ENCODE assay signal across 1 cellular context in the genomic region with DNA sequence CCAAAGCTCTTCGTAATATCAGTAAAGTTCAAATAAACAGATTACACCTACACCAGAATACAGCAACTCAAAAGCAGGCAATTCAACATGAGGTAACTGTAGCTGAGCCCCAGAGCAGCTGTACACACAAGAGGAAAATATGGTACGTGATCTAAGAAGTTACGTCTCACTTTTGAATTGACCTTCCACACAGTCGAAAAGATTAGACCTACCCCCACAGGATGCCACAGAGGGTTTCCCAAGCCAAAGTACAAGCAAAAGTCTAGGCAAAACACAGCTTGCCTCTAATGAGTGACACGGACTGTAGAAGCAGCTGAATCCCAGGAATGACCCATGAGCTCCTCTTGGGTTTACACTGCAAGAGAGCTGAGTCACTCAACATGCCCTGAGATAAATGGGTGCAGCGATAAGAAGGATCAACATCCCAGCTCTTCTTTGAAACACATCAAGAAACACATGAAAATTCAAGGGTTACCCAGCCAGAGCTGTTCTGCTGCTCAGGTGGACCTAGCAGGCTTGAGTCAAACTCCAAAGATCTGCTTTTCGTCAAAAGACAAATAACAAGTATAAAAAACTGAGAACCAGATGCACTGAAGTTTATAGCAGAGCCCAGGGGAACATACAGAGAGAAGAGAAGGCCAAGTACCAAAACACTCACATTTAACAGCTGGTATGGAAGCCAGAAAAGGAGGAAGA.
A peak's percentile ranks its signal among the peaks of the same experiment; 100 is the strongest.
TF ChIP-seq lines count a peak whose summit lies in the region.

No MANE protein-coding gene starts in this region.

TF ChIP-seq in K562, 482 proteins besides CTCF, POLR2A, EP300 and RAD21 (continued from another document and continues in another):
- TF ChIP-seq, protein P1, sequence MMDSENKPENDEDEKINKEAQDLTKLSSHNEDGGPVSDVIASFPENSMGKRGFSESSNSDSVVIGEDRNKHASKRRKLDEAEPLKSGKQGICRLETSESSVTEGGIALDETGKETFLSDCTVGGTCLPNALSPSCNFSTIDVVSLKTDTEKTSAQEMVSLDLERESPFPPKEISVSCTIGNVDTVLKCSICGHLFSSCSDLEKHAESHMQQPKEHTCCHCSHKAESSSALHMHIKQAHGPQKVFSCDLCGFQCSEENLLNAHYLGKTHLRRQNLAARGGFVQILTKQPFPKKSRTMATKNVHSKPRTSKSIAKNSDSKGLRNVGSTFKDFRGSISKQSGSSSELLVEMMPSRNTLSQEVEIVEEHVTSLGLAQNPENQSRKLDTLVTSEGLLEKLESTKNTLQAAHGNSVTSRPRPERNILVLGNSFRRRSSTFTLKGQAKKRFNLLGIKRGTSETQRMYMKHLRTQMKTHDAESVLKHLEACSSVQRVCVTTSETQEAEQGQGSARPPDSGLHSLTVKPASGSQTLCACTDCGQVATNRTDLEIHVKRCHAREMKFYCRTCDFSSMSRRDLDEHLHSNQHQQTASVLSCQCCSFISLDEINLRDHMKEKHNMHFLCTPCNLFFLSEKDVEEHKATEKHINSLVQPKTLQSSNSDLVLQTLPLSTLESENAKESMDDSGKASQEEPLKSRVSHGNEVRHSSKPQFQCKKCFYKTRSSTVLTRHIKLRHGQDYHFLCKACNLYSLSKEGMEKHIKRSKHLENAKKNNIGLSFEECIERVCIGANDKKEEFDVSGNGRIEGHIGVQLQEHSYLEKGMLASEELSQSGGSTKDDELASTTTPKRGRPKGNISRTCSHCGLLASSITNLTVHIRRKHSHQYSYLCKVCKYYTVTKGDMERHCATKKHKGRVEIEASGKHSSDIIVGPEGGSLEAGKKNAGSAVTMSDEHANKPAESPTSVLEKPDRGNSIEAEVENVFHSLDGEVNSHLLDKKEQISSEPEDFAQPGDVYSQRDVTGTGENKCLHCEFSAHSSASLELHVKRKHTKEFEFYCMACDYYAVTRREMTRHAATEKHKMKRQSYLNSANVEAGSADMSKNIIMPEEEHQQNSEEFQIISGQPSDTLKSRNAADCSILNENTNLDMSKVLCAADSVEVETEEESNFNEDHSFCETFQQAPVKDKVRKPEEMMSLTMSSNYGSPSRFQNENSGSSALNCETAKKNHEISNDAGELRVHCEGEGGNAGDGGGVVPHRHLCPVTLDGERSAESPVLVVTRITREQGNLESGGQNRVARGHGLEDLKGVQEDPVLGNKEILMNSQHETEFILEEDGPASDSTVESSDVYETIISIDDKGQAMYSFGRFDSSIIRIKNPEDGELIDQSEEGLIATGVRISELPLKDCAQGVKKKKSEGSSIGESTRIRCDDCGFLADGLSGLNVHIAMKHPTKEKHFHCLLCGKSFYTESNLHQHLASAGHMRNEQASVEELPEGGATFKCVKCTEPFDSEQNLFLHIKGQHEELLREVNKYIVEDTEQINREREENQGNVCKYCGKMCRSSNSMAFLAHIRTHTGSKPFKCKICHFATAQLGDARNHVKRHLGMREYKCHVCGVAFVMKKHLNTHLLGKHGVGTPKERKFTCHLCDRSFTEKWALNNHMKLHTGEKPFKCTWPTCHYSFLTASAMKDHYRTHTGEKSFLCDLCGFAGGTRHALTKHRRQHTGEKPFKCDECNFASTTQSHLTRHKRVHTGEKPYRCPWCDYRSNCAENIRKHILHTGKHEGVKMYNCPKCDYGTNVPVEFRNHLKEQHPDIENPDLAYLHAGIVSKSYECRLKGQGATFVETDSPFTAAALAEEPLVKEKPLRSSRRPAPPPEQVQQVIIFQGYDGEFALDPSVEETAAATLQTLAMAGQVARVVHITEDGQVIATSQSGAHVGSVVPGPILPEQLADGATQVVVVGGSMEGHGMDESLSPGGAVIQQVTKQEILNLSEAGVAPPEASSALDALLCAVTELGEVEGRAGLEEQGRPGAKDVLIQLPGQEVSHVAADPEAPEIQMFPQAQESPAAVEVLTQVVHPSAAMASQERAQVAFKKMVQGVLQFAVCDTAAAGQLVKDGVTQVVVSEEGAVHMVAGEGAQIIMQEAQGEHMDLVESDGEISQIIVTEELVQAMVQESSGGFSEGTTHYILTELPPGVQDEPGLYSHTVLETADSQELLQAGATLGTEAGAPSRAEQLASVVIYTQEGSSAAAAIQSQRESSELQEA (IDR thresholded peaks at IDR 0.05; ENCODE audit: low read depth) = no peak
- peak; percentile 73; the same call in 1 of the 2 replicates for TF ChIP-seq ZBED1 (IDR thresholded peaks at IDR 0.05)
- TF ChIP-seq, protein P2, sequence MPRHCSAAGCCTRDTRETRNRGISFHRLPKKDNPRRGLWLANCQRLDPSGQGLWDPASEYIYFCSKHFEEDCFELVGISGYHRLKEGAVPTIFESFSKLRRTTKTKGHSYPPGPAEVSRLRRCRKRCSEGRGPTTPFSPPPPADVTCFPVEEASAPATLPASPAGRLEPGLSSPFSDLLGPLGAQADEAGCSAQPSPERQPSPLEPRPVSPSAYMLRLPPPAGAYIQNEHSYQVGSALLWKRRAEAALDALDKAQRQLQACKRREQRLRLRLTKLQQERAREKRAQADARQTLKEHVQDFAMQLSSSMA (CRISPR knock-in tag; IDR thresholded peaks at IDR 0.05) = no peak
- TF ChIP-seq, protein P3, sequence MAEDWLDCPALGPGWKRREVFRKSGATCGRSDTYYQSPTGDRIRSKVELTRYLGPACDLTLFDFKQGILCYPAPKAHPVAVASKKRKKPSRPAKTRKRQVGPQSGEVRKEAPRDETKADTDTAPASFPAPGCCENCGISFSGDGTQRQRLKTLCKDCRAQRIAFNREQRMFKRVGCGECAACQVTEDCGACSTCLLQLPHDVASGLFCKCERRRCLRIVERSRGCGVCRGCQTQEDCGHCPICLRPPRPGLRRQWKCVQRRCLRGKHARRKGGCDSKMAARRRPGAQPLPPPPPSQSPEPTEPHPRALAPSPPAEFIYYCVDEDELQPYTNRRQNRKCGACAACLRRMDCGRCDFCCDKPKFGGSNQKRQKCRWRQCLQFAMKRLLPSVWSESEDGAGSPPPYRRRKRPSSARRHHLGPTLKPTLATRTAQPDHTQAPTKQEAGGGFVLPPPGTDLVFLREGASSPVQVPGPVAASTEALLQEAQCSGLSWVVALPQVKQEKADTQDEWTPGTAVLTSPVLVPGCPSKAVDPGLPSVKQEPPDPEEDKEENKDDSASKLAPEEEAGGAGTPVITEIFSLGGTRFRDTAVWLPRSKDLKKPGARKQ (CRISPR knock-in tag; IDR thresholded peaks at IDR 0.05) = peak; percentile 70; the same call in 1 of the 2 replicates
- TF ChIP-seq DACH1 (IDR thresholded peaks at IDR 0.05; ENCODE audit: partially characterized antibody) = peak; percentile 66
- peak; percentile 90 for TF ChIP-seq MTA3 (IDR thresholded peaks at IDR 0.05; ENCODE audit: borderline replicate concordance)
- TF ChIP-seq TBP (optimal IDR thresholded peaks at IDR 0.05; ENCODE audit: low read depth, low read length) = peak; percentile 27
- no peak; the same call in 1 of the 2 replicates for TF ChIP-seq ZNF239 (CRISPR knock-in tag; IDR thresholded peaks at IDR 0.05)
- no peak for TF ChIP-seq ZNF165 (CRISPR knock-in tag; IDR thresholded peaks at IDR 0.05; ENCODE audit: borderline replicate concordance)
- TF ChIP-seq RB1 (IDR thresholded peaks at IDR 0.05; ENCODE audit: low read depth) = peak; percentile 17; the same call in 1 of the 2 replicates
- TF ChIP-seq NFATC3 (IDR thresholded peaks at IDR 0.05) = peak; percentile 26; the same call in 1 of the 2 replicates
- TF ChIP-seq HIVEP1 (CRISPR knock-in tag; IDR thresholded peaks at IDR 0.05) = no peak
- peak; percentile 63 to 96 for TF ChIP-seq RCOR1 (IDR thresholded peaks at IDR 0.05; ENCODE audit: borderline replicate concordance in 1 of 2, low read depth in 2 of 2, low read length in 2 of 2)
- peak; percentile 56 for TF ChIP-seq EP400 (IDR thresholded peaks at IDR 0.05)
- TF ChIP-seq, protein P4, sequence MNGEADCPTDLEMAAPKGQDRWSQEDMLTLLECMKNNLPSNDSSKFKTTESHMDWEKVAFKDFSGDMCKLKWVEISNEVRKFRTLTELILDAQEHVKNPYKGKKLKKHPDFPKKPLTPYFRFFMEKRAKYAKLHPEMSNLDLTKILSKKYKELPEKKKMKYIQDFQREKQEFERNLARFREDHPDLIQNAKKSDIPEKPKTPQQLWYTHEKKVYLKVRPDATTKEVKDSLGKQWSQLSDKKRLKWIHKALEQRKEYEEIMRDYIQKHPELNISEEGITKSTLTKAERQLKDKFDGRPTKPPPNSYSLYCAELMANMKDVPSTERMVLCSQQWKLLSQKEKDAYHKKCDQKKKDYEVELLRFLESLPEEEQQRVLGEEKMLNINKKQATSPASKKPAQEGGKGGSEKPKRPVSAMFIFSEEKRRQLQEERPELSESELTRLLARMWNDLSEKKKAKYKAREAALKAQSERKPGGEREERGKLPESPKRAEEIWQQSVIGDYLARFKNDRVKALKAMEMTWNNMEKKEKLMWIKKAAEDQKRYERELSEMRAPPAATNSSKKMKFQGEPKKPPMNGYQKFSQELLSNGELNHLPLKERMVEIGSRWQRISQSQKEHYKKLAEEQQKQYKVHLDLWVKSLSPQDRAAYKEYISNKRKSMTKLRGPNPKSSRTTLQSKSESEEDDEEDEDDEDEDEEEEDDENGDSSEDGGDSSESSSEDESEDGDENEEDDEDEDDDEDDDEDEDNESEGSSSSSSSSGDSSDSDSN (IDR thresholded peaks at IDR 0.05; ENCODE audit: borderline replicate concordance in 1 of 2, low read depth in 2 of 2, low read length in 2 of 2) = no peak
- peak; percentile 74 for TF ChIP-seq MEIS2 (IDR thresholded peaks at IDR 0.05; ENCODE audit: partially characterized antibody)
- TF ChIP-seq COPS2 (conservative IDR thresholded peaks at IDR 0.05) = no peak
- TF ChIP-seq, protein P5, sequence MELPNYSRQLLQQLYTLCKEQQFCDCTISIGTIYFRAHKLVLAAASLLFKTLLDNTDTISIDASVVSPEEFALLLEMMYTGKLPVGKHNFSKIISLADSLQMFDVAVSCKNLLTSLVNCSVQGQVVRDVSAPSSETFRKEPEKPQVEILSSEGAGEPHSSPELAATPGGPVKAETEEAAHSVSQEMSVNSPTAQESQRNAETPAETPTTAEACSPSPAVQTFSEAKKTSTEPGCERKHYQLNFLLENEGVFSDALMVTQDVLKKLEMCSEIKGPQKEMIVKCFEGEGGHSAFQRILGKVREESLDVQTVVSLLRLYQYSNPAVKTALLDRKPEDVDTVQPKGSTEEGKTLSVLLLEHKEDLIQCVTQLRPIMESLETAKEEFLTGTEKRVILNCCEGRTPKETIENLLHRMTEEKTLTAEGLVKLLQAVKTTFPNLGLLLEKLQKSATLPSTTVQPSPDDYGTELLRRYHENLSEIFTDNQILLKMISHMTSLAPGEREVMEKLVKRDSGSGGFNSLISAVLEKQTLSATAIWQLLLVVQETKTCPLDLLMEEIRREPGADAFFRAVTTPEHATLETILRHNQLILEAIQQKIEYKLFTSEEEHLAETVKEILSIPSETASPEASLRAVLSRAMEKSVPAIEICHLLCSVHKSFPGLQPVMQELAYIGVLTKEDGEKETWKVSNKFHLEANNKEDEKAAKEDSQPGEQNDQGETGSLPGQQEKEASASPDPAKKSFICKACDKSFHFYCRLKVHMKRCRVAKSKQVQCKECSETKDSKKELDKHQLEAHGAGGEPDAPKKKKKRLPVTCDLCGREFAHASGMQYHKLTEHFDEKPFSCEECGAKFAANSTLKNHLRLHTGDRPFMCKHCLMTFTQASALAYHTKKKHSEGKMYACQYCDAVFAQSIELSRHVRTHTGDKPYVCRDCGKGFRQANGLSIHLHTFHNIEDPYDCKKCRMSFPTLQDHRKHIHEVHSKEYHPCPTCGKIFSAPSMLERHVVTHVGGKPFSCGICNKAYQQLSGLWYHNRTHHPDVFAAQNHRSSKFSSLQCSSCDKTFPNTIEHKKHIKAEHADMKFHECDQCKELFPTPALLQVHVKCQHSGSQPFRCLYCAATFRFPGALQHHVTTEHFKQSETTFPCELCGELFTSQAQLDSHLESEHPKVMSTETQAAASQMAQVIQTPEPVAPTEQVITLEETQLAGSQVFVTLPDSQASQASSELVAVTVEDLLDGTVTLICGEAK (IDR thresholded peaks at IDR 0.05) = peak; percentile 68
- TF ChIP-seq, protein P5 (CRISPR knock-in tag; IDR thresholded peaks at IDR 0.05) = no peak
- 0 out of 2 replicates have a peak, but pooled peaks have one; percentile 20 for TF ChIP-seq ZNF830 (CRISPR knock-in tag; IDR thresholded peaks at IDR 0.05)
- TF ChIP-seq NFE2 (IDR thresholded peaks at IDR 0.05; ENCODE audit: low read depth) = peak; percentile 99
- TF ChIP-seq TRIM24 (IDR thresholded peaks at IDR 0.05) = peak; percentile 37 to 50; a peak in 3 of 4 replicates
- no peak for TF ChIP-seq ZNF217 (CRISPR knock-in tag; IDR thresholded peaks at IDR 0.05)
- TF ChIP-seq PHTF2 (CRISPR knock-in tag; IDR thresholded peaks at IDR 0.05) = 0 out of 2 replicates have a peak, but pooled peaks have one; percentile 13
- TF ChIP-seq, protein P6, sequence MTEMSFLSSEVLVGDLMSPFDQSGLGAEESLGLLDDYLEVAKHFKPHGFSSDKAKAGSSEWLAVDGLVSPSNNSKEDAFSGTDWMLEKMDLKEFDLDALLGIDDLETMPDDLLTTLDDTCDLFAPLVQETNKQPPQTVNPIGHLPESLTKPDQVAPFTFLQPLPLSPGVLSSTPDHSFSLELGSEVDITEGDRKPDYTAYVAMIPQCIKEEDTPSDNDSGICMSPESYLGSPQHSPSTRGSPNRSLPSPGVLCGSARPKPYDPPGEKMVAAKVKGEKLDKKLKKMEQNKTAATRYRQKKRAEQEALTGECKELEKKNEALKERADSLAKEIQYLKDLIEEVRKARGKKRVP (CRISPR knock-in tag; IDR thresholded peaks at IDR 0.05) = 0 out of 2 replicates have a peak, but pooled peaks have one; percentile 16
- TF ChIP-seq ZNF76 (CRISPR knock-in tag; IDR thresholded peaks at IDR 0.05; ENCODE audit: borderline replicate concordance) = 0 out of 2 replicates have a peak, but pooled peaks have one; percentile 22
- no peak for TF ChIP-seq NCOA6 (IDR thresholded peaks at IDR 0.05)
- peak; percentile 8; the same call in 1 of the 2 replicates for TF ChIP-seq MEF2D (tag; conservative IDR thresholded peaks at IDR 0.05; ENCODE audit: low read depth)
- peak; percentile 38; the same call in 1 of the 2 replicates for TF ChIP-seq TAL1 (IDR thresholded peaks at IDR 0.05)
- peak in 1 of 2 experiments; percentile 66; a peak in 1 of 3 replicates for TF ChIP-seq CBX3 (IDR thresholded peaks at IDR 0.05; ENCODE audit: borderline replicate concordance in 1 of 2, low read length in 2 of 2)
- TF ChIP-seq ZKSCAN8 (CRISPR knock-in tag; IDR thresholded peaks at IDR 0.05) = peak; percentile 86
